15 cellular contexts compared by ENCODE assay signal in genomic region chr17:69539274-69539673, GRCh38.
A peak's percentile ranks its signal among the peaks of the same experiment; 100 is the strongest.
DNase-seq lines count a peak whose midpoint lies in the region; FAIRE-seq and TF ChIP-seq lines count a peak whose summit lies in the region.
"Had no signal": no experiment of that assay in that cellular context is flagged by ENCODE, and none has a peak within 500 bp of the region (broad histone marks: within the 10 kb centered on the region; RNA-seq: fewer than 3 reads in every experiment).

No MANE protein-coding gene starts in this region.

- H3K4me1 ChIP-seq in prostate gland (replicated peaks): no peaks in the 10 kb centered on the region
- H3K4me1 ChIP-seq: body of pancreas, gastrocnemius medialis, right atrium auricular region, uterus had no signal

- H3K36me3 ChIP-seq in WERI-Rb-1: no peaks in the 10 kb centered on the region
- no peaks in the 10 kb centered on the region for H3K36me3 ChIP-seq in prostate gland
- H3K36me3 ChIP-seq: right atrium auricular region, uterus had no signal

- H3K4me3 ChIP-seq in WERI-Rb-1 (ENCODE audit: low read depth, low read length) (no peak overlapping the region), prostate gland (no peak overlapping the region)
- H3K4me3 ChIP-seq: body of pancreas, gastrocnemius medialis, right atrium auricular region, uterus had no signal

- H3K9me3 ChIP-seq in WERI-Rb-1 (ENCODE audit: severe bottlenecking) (peaks cover 6% of the 10 kb centered on the region), prostate gland (no peaks in the 10 kb centered on the region)
- H3K9me3 ChIP-seq: gastrocnemius medialis, right atrium auricular region, uterus had no signal

- H3K27ac ChIP-seq in WERI-Rb-1 (peak overlapping the region; percentile 65), prostate gland (no peak overlapping the region)
- H3K27ac ChIP-seq: body of pancreas, right atrium auricular region, uterus had no signal

- no peak for FAIRE-seq in urothelium cell line (lab: Jason Lieb, UNC)

- 86% methylated on average over 2 of the region's 2 CpGs for WGBS in prostate gland

- H3K27me3 ChIP-seq in WERI-Rb-1 (ENCODE audit: insufficient read depth, low read depth, severe bottlenecking): no peaks in the 10 kb centered on the region
- no peaks in the 10 kb centered on the region for H3K27me3 ChIP-seq in prostate gland (replicated peaks; ENCODE audit: insufficient read depth)
- H3K27me3 ChIP-seq: body of pancreas, gastrocnemius medialis, right atrium auricular region, uterus had no signal

- TF ChIP-seq CTCF in WERI-Rb-1 (IDR thresholded peaks at IDR 0.05; ENCODE audit: low read depth, low read length) (no peak), prostate gland (IDR thresholded peaks at IDR 0.05) (no peak)

- TF ChIP-seq POLR2A in prostate gland (IDR thresholded peaks at IDR 0.05): no peak

- intact Hi-C loops in prostate gland (cut with DNase I): no loop called here

- peak; percentile 3 for DNase-seq in stimulated activated CD4-positive, alpha-beta T cell treated with anti-CD3 and anti-CD28 coated beads, Interleukin-15, amount 100 ng/mL, for 24 hours
- DNase-seq in stimulated activated CD4-positive, alpha-beta T cell treated with anti-CD3 and anti-CD28 coated beads, Interleukin-12 subunit alpha, Interleukin-12 subunit beta, amount 100 ng/mL, for 4 hours: no peak
- DNase-seq in WERI-Rb-1 (peak; percentile 60), iris pigment epithelial cell (ENCODE audit: low read depth) (peak; percentile 39), urothelium cell line (ENCODE audit: low spot score) (peak; percentile 33), prostate gland (ENCODE audit: low spot score) (no peak), germinal center (ENCODE audit: low spot score) (no peak), middle frontal gyrus (ENCODE audit: extremely low spot score, low spot score) (no peak)
- DNase-seq: activated naive CD4-positive, alpha-beta T cell treated with anti-CD3 and anti-CD28 coated beads, Interleukin-2, amount 10 ng/mL, durations not matched to agents 7 days and 5 days; body of pancreas; gastrocnemius medialis; NCI-H526 treated with DMSO at 0.1 percent for 48 hours; nucleus accumbens; uterus had no signal

Comparison
In these comparisons a context has a peak if more than half of its experiments do, and no peak if none do; other contexts are left out.
1. DNase-seq: peak in stimulated activated CD4-positive, alpha-beta T cell treated with anti-CD3 and anti-CD28 coated beads, Interleukin-15, amount 100 ng/mL, for 24 hours (single experiment), WERI-Rb-1 (single experiment), iris pigment epithelial cell (single experiment) and urothelium cell line (single experiment); none in stimulated activated CD4-positive, alpha-beta T cell treated with anti-CD3 and anti-CD28 coated beads, Interleukin-12 subunit alpha, Interleukin-12 subunit beta, amount 100 ng/mL, for 4 hours (single experiment), prostate gland (single experiment), germinal center (single experiment) and middle frontal gyrus (single experiment).